13 cellular contexts compared by ENCODE assay signal in the genomic region with DNA sequence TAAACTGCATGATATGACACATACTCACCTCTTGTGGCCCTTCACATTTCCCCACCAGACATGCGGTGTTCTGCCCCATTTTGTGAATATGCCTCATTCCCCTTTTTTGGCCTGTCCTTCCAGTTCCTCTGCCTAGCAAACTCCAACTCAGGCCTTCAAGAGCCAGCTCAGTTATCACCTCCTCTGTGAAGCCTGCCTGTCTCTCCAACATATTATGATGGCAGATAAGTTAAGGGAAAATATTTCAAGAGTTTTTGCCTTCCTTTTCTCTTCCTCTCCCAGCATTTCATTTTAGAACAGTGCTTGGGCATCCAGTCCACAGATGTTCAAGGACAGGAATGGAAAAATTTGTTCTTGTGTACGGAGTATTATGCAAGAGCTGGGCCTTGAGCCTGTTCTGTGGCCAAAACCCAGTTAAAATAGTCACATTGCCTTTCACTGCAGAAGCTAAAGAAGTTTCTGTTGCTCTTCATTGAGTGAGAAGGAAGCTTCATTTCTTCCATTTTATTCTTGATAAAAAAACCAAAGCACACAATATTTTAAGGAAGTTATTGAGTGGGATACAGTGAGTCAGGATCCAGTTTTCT.
A peak's percentile ranks its signal among the peaks of the same experiment; 100 is the strongest.
DNase-seq lines count a peak whose midpoint lies in the region; ATAC-seq and TF ChIP-seq lines count a peak whose summit lies in the region.
"Had no signal": no experiment of that assay in that cellular context is flagged by ENCODE, and none has a peak within 500 bp of the region (broad histone marks: within the 10 kb centered on the region; RNA-seq: fewer than 3 reads in every experiment).

No MANE protein-coding gene starts in this region.

- no TSS peak for BruUV-seq in Calu3 (replicated peaks; lab: Mats Ljungman, UMichigan)

- H3K36me3 Mint-ChIP-seq in Calu3 (ENCODE audit: insufficient read depth, unreplicated experiment), result peaks cover 100% of the 10 kb centered on the region

- intact Hi-C loops in Calu3 (cut with micrococcal nuclease; ENCODE audit: unreplicated experiment) (no loop called here), breast epithelium (cut with DNase I; ENCODE audit: low total_unique reads) (no loop called here), gastrocnemius medialis (cut with DNase I; ENCODE audit: low total_unique reads) (loop anchor here (5.0 kb wide), 1 partner anchor 39 kb away; no protein-coding TSS in a partner anchor)

- DNase-seq in Calu3 (no peak), breast epithelium (ENCODE audit: low spot score in 2 of 2) (no peak), gastrocnemius medialis (peak; percentile 56 to 70), NCI-H446 treated with DMSO at 0.1 percent for 48 hours (lab: John Stamatoyannopoulos, UW) (no peak), retina (no peak)
- DNase-seq in stimulated activated CD4-positive, alpha-beta T cell treated with anti-CD3 and anti-CD28 coated beads, Interleukin-4, amount 100 ng/mL, for 24 hours, result no peak
- DNase-seq: amniotic stem cell; CD8-positive, alpha-beta memory T cell; MG63 had no signal

- H3K27me3 Mint-ChIP-seq in Calu3 (ENCODE audit: unreplicated experiment), result no peaks in the 10 kb centered on the region
- H3K27me3 Mint-ChIP-seq: CD8-positive, alpha-beta memory T cell had no signal

- H3K36me3 ChIP-seq in breast epithelium, result no peaks in the 10 kb centered on the region
- peaks cover 0 to 15% of the 10 kb centered on the region in 2 donors for H3K36me3 ChIP-seq in gastrocnemius medialis

- TF ChIP-seq POLR2A in breast epithelium (IDR thresholded peaks at IDR 0.05) (no peak), gastrocnemius medialis (IDR thresholded peaks at IDR 0.05) (no peak)

- H3K27me3 ChIP-seq in breast epithelium, result no peaks in the 10 kb centered on the region
- no peaks in the 10 kb centered on the region for H3K27me3 ChIP-seq in layer of hippocampus (ENCODE audit: control insufficient read depth, insufficient read depth, low read length)
- H3K27me3 ChIP-seq in gastrocnemius medialis, result no peaks in the 10 kb centered on the region
- H3K27me3 ChIP-seq: MG63 had no signal

- peak; percentile 93 for ATAC-seq in gastrocnemius medialis
- ATAC-seq in GM18861 (IDR thresholded peaks at IDR 0.05; ENCODE audit: unreplicated experiment), result no peak

- peaks cover 6 to 8% of the 10 kb centered on the region in 2 donors for H3K4me1 ChIP-seq in breast epithelium
- H3K4me1 ChIP-seq in gastrocnemius medialis, result peaks cover 52 to 65% of the 10 kb centered on the region in 2 donors
- H3K4me1 ChIP-seq: parathyroid adenoma had no signal

- TF ChIP-seq CTCF in Calu3 (IDR thresholded peaks at IDR 0.05; ENCODE audit: unreplicated experiment) (no peak), breast epithelium (IDR thresholded peaks at IDR 0.05) (no peak), gastrocnemius medialis (IDR thresholded peaks at IDR 0.05 in 4 of 5, conservative IDR thresholded peaks at IDR 0.05 in 1 of 5) (no peak)

- H3K9me3 ChIP-seq in breast epithelium (no peaks in the 10 kb centered on the region), gastrocnemius medialis (no peaks in the 10 kb centered on the region)
- H3K9me3 ChIP-seq: MG63 had no signal

- peak overlapping the region; percentile 80 for H3K27ac Mint-ChIP-seq in Calu3 (ENCODE audit: unreplicated experiment)
- H3K27ac Mint-ChIP-seq: CD8-positive, alpha-beta memory T cell had no signal

- peak overlapping the region; percentile 77 to 86 for H3K27ac ChIP-seq in breast epithelium
- peak overlapping the region; percentile 2 for H3K27ac ChIP-seq in layer of hippocampus (ENCODE audit: low read depth, low read length)
- H3K27ac ChIP-seq in gastrocnemius medialis, result peak overlapping the region; percentile 70 to 84 (median 76)
- H3K27ac ChIP-seq: parathyroid adenoma, VCaP had no signal

- H3K4me3 ChIP-seq in breast epithelium (no peak overlapping the region), gastrocnemius medialis (peak overlapping the region in 1 of 4 donors; percentile 10)
- H3K4me3 ChIP-seq: MG63 had no signal

- in situ Hi-C loops in gastrocnemius medialis (cut with MboI; ENCODE audit: low sequenced_read_pairs in 4 of 4), result no loop called here

- H3K4me3 Mint-ChIP-seq in Calu3 (ENCODE audit: low read depth, unreplicated experiment), result no peak overlapping the region
- H3K4me3 Mint-ChIP-seq: CD8-positive, alpha-beta memory T cell had no signal

- H3K4me1 Mint-ChIP-seq in Calu3 (ENCODE audit: low read depth, unreplicated experiment), result peaks cover 87% of the 10 kb centered on the region

- CTCF ChIA-PET in Calu3 (lab: Charles Lee), result no interaction called here

- H3K9me3 Mint-ChIP-seq in Calu3 (ENCODE audit: low read depth, unreplicated experiment), result no peaks in the 10 kb centered on the region
- H3K9me3 Mint-ChIP-seq: CD8-positive, alpha-beta memory T cell had no signal

Comparison
In these comparisons a context has a peak if more than half of its experiments do, and no peak if none do; other contexts are left out.
1. DNase-seq: peak in gastrocnemius medialis (2 of 2); none in Calu3 (single experiment), breast epithelium (0 of 2), NCI-H446 treated with DMSO at 0.1 percent for 48 hours (single experiment), retina (single experiment) and stimulated activated CD4-positive, alpha-beta T cell treated with anti-CD3 and anti-CD28 coated beads, Interleukin-4, amount 100 ng/mL, for 24 hours (single experiment).
2. H3K27ac ChIP-seq: peak in every context shown above with its lines; median percentile 82 in breast epithelium; 76 in gastrocnemius medialis; 2 in layer of hippocampus.